In genomic region chr18:12376718-12377555, GRCh38 we compare ENCODE assay signal across 8 cellular contexts. TPM values are rescaled to one million over a fixed set of nuclear protein-coding genes. Genes with fewer than 3 reads are reported as not detected.
DNase-seq lines count a peak whose midpoint lies in the region; ATAC-seq and TF ChIP-seq lines count a peak whose summit lies in the region.

Gene AFG3L2 (minus strand): TSS chr18:12377227. CDS start chr18:12377082, 145 bp downstream.

- DNase-seq in GM13976 (ENCODE audit: low spot score) (peak; percentile 99), NCI-H1436 treated with DMSO at 0.1 percent for 48 hours (lab: John Stamatoyannopoulos, UW) (peak; percentile 92), T follicular helper cell (ENCODE audit: low read depth) (peak; percentile 100), adipocyte (ENCODE audit: low read depth) (peak; percentile 100), cardiac muscle cell (ENCODE audit: low read depth in 1 of 2, low spot score in 1 of 2) (peak; percentile 99 to 100), trophoblast cell (peak; percentile 98 to 99), tibial nerve (ENCODE audit: low spot score in 2 of 2) (peak; percentile 100)

- H3K79me1 ChIP-seq in trophoblast cell (ENCODE audit: low read length): peaks cover 13% of the 10 kb centered on the region

- H3K9me3 ChIP-seq in adipocyte (ENCODE audit: control insufficient read depth, low read length): peaks cover 1% of the 10 kb centered on the region
- H3K9me3 ChIP-seq in cardiac muscle cell (ENCODE audit: low read depth): no peaks in the 10 kb centered on the region
- H3K9me3 ChIP-seq in trophoblast cell (ENCODE audit: insufficient read depth, low read depth, low read length): no peaks in the 10 kb centered on the region
- peaks cover 0 to under 1% (median 0%) of the 10 kb centered on the region in 4 donors for H3K9me3 ChIP-seq in tibial nerve

- H3K4me3 ChIP-seq in adipocyte (ENCODE audit: low read length): peak within 1 kb of the TSS; percentile 95
- peak within 1 kb of the TSS; percentile 56 for H3K4me3 ChIP-seq in cardiac muscle cell
- H3K4me3 ChIP-seq in trophoblast cell (ENCODE audit: low read depth, low read length): peak within 1 kb of the TSS; percentile 93
- peak within 1 kb of the TSS; percentile 76 to 96 (median 81) for H3K4me3 ChIP-seq in tibial nerve

- H3K27me3 ChIP-seq in adipocyte (replicated peaks; ENCODE audit: control insufficient read depth, insufficient read depth, low read length) (no peaks in the 10 kb centered on the region), cardiac muscle cell (no peaks in the 10 kb centered on the region), trophoblast cell (ENCODE audit: insufficient read depth, low read length) (no peaks in the 10 kb centered on the region), tibial nerve (no peaks in the 10 kb centered on the region)

- peak within 1 kb of the TSS; percentile 77 for H3K4me2 ChIP-seq in trophoblast cell (ENCODE audit: low read length)

- TF ChIP-seq EP300 in tibial nerve (IDR thresholded peaks at IDR 0.05): peak in 1 of 2 donors; percentile 89

- in situ Hi-C loops in GM13976 (cut with MboI; ENCODE audit: low sequenced_read_pairs, unreplicated experiment): loop anchor here (25.0 kb wide), 1 partner anchor 560 kb away; the partner anchor contains the start of gene SEH1L

- H4K8ac ChIP-seq in trophoblast cell (ENCODE audit: low read depth, low read length): peak within 1 kb of the TSS; percentile 93

- H3K14ac ChIP-seq in trophoblast cell (ENCODE audit: low read length): peak within 1 kb of the TSS; percentile 97

- peak within 1 kb of the TSS; percentile 79 for H2BK12ac ChIP-seq in trophoblast cell (ENCODE audit: low read length)

- peak; percentile 94 to 98 for TF ChIP-seq POLR2A in tibial nerve (IDR thresholded peaks at IDR 0.05)

- H2AK5ac ChIP-seq in trophoblast cell (ENCODE audit: low read length): peak within 1 kb of the TSS; percentile 41

- peaks cover 7% of the 10 kb centered on the region for H3K36me3 ChIP-seq in adipocyte (ENCODE audit: control insufficient read depth, insufficient read depth, low read length, severe bottlenecking)
- H3K36me3 ChIP-seq in cardiac muscle cell: no peaks in the 10 kb centered on the region
- no peaks in the 10 kb centered on the region for H3K36me3 ChIP-seq in trophoblast cell (ENCODE audit: control insufficient read depth in 1 of 2, insufficient read depth in 2 of 2, low read length in 2 of 2)
- H3K36me3 ChIP-seq in tibial nerve: no peaks in the 10 kb centered on the region

- no CpG with 5 or more reads among the region's 104 CpGs for WGBS in trophoblast cell (ENCODE audit: extremely low coverage, insufficient coverage, insufficient read length)
- WGBS in tibial nerve, 2 donors: 0 to 1% methylated on average over 39 to 43 of the region's 104 CpGs

- H3K4me1 ChIP-seq in adipocyte (ENCODE audit: control insufficient read depth, insufficient read depth, low read length) (peaks cover 42% of the 10 kb centered on the region), cardiac muscle cell (ENCODE audit: low read depth) (peaks cover 19% of the 10 kb centered on the region), trophoblast cell (ENCODE audit: control insufficient read depth in 1 of 2, insufficient read depth in 2 of 2, low read length in 2 of 2) (peaks cover 8% of the 10 kb centered on the region in 2 experiments), tibial nerve (peaks cover 0 to 50% (median 29%) of the 10 kb centered on the region in 4 donors)

- peak within 1 kb of the TSS; percentile 97 for H3K9ac ChIP-seq in adipocyte (ENCODE audit: low read length)
- peak within 1 kb of the TSS; percentile 74 for H3K9ac ChIP-seq in trophoblast cell (ENCODE audit: low read length)

- H3K27ac ChIP-seq in cardiac muscle cell (peak within 1 kb of the TSS; percentile 100), trophoblast cell (ENCODE audit: low read depth, low read length) (peak within 1 kb of the TSS; percentile 99), tibial nerve (peak within 1 kb of the TSS; percentile 94 to 100 (median 98))

- H4K12ac ChIP-seq in trophoblast cell (ENCODE audit: low read depth, low read length): peak within 1 kb of the TSS; percentile 84

- H3K79me2 ChIP-seq in trophoblast cell (ENCODE audit: control insufficient read depth, insufficient read depth, low read length, poor library complexity): peaks cover 32% of the 10 kb centered on the region

- peak within 1 kb of the TSS; percentile 89 for H2BK120ac ChIP-seq in trophoblast cell (ENCODE audit: insufficient read depth, low read length, poor library complexity)

- peak within 1 kb of the TSS; percentile 97 for H4K91ac ChIP-seq in trophoblast cell (ENCODE audit: low read depth, low read length)

- H2AFZ ChIP-seq in trophoblast cell (ENCODE audit: insufficient read depth, low read length, poor library complexity): peak within 1 kb of the TSS; percentile 93

- peak within 1 kb of the TSS; percentile 92 for H3K18ac ChIP-seq in trophoblast cell (ENCODE audit: low read length)

- no peak within 1 kb of the TSS for H3K23ac ChIP-seq in trophoblast cell (ENCODE audit: low read length)

- H3K4ac ChIP-seq in trophoblast cell (ENCODE audit: low read depth, low read length): peak within 1 kb of the TSS; percentile 99

- peak within 1 kb of the TSS; percentile 97 for H2BK5ac ChIP-seq in trophoblast cell (ENCODE audit: low read depth, low read length, poor library complexity)

- TF ChIP-seq CTCF in GM13976 (IDR thresholded peaks at IDR 0.05; ENCODE audit: borderline replicate concordance, control extremely low read depth, extremely low read depth, insufficient read depth, missing control alignments) (no peak), cardiac muscle cell (IDR thresholded peaks at IDR 0.05; ENCODE audit: low read depth, low read length) (no peak), tibial nerve (IDR thresholded peaks at IDR 0.05) (peak in 1 of 5 experiments; percentile 41)

- ATAC-seq in HG02852 (IDR thresholded peaks at IDR 0.05; ENCODE audit: unreplicated experiment): peak; percentile 86

RNA-seq across cellular contexts. Expression of gene AFG3L2, which starts in this region (rescaled TPM):
- total RNA-seq in cardiac muscle cell (82.3 and 97.6 TPM in 2 replicates), tibial nerve (10 to 100 TPM; 35.7 to 54.8 (median 42.5) TPM)
- polyA plus RNA-seq in cardiac muscle cell: 83.5 and 92.3 TPM in 2 replicates
- 25.2 and 26.2 TPM in 2 replicates for polyA plus RNA-seq in trophoblast cell (2013)

Comparison
In these comparisons a context has a peak if more than half of its experiments do, and no peak if none do; other contexts are left out.
1. Peak in every context shown above with its lines: DNase-seq, ATAC-seq, H3K4me3 ChIP-seq and H3K27ac ChIP-seq.